17 cellular contexts compared by ENCODE assay signal in the genomic region with DNA sequence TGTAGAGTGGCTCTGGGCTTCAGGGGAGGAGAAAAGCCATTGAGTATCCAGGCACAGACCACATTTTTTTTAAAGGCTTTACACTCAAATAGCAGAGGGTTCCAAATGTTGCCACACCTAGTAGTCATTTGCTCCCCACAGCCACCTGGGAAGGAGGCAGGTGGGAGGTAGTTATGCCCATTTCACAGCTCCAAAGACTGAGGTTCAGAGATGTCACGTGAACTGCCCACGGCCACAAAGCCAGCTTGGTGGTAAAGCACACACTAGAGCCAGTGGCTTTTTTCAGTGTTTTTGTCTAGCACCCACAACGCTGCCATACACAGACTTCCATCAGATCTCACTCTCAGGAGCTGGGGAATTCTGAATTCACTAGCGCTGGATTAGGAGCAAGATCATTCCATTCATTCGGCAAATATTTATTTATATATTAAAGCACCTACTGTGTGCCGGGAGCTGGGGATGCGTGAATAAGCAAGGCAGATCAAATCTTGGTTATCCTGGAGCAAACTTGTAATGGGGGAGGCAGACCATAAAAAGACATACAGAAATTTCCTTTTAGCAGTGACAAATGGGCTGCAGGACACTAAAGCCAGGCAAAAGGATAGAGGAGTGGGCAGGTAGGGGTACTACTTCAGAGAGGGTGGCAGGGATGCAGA.
"Had no signal": no experiment of that assay in that cellular context is flagged by ENCODE, and none has a peak within 500 bp of the region (broad histone marks: within the 10 kb centered on the region; RNA-seq: fewer than 3 reads in every experiment).

No MANE protein-coding gene starts in this region.

- H3K27ac Mint-ChIP-seq: activated naive CD4-positive, alpha-beta T cell treated with anti-CD3 and anti-CD28 coated beads for 36 hours; activated T-helper 1 cell treated with anti-CD3 and anti-CD28 coated beads, Interleukin-12 subunit alpha, Interleukin-12 subunit beta, Interleukin-2, Interleukin-4 antibody, amounts not matched to agents 30 ng/mL and 10 ng/mL and 1 ng/mL, durations not matched to agents 14 hours and 24 hours and 36 hours had no signal

- H3K4me3 ChIP-seq: colonic mucosa, esophagus muscularis mucosa, prostate gland, suprapubic skin had no signal

- H3K9me3 Mint-ChIP-seq: activated B cell treated with CpG ODN at 0.5 μM for 24 hours; activated naive CD4-positive, alpha-beta T cell treated with anti-CD3 and anti-CD28 coated beads for 36 hours; activated T-helper 1 cell treated with anti-CD3 and anti-CD28 coated beads, Interleukin-12 subunit alpha, Interleukin-12 subunit beta, Interleukin-2, Interleukin-4 antibody, amounts not matched to agents 30 ng/mL and 10 ng/mL and 1 ng/mL, durations not matched to agents 14 hours and 24 hours and 36 hours had no signal

- H3K4me3 Mint-ChIP-seq: activated naive CD4-positive, alpha-beta T cell treated with anti-CD3 and anti-CD28 coated beads for 36 hours; activated T-helper 1 cell treated with anti-CD3 and anti-CD28 coated beads, Interleukin-12 subunit alpha, Interleukin-12 subunit beta, Interleukin-2, Interleukin-4 antibody, amounts not matched to agents 30 ng/mL and 10 ng/mL and 1 ng/mL, durations not matched to agents 14 hours and 24 hours and 36 hours had no signal

- DNase-seq: activated B cell treated with CpG ODN at 0.5 μM for 24 hours; activated CD4-positive, alpha-beta T cell treated with anti-CD3 and anti-CD28 coated beads for 48 hours; activated naive CD4-positive, alpha-beta T cell treated with anti-CD3 and anti-CD28 coated beads for 36 hours; colonic mucosa; midbrain; right cardiac atrium; small intestine; stimulated activated CD4-positive, alpha-beta T cell treated with anti-CD3 and anti-CD28 coated beads, Interleukin-4, amount 100 ng/mL, for 4 hours; stimulated activated CD8-positive, alpha-beta memory T cell treated with anti-CD3 and anti-CD28 coated beads, Interleukin-4, amount 100 ng/mL, for 48 hours; stimulated activated naive CD8-positive, alpha-beta T cell treated with anti-CD3 and anti-CD28 coated beads, Interleukin-15, Interleukin-2, amounts not matched to agents 100 U/mL and 50 U/mL, for 24 hours; trophoblast cell had no signal

- H3K9me3 ChIP-seq: colonic mucosa, esophagus muscularis mucosa, prostate gland, suprapubic skin had no signal

- H3K27me3 ChIP-seq: colonic mucosa, esophagus muscularis mucosa, suprapubic skin had no signal

- ATAC-seq: left lobe of liver; right cardiac atrium; stimulated activated naive CD8-positive, alpha-beta T cell treated with anti-CD3 and anti-CD28 coated beads, Interleukin-15, Interleukin-2, amounts not matched to agents 100 U/mL and 50 U/mL, for 24 hours had no signal

- H3K27ac ChIP-seq: colonic mucosa, esophagus muscularis mucosa, prostate gland, suprapubic skin had no signal

- H3K36me3 ChIP-seq: colonic mucosa, esophagus muscularis mucosa, prostate gland, suprapubic skin had no signal

- FAIRE-seq: islet of Langerhans, small intestine had no signal

- H3K4me1 ChIP-seq: colonic mucosa, prostate gland had no signal
